21 cellular contexts compared by ENCODE assay signal in the genomic region with DNA sequence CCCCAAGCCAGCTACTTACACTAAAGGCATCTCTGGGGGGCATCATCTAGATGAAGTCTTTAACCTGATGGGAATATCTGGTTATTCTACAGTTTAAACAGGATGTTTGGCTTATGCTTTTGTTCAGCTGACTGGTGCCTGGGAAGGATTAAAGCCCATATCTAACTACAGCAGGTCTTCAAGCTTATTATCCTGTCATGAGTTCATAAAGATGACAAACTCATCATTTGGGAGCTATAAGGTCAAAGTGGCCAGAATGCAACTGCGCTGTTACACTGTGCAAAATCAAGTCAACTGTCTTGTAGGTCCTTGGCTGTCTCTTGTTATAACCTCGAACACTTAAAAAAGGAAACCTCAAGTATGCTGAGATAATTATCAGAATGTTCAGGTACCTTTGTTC. TPM values are rescaled to one million over a fixed set of nuclear protein-coding genes. Genes with fewer than 3 reads are reported as not detected.
"Had no signal": no experiment of that assay in that cellular context is flagged by ENCODE, and none has a peak within 500 bp of the region (broad histone marks: within the 10 kb centered on the region; RNA-seq: fewer than 3 reads in every experiment).

No MANE protein-coding gene starts in this region.

- H3K4me1 Mint-ChIP-seq: neural progenitor cell had no signal

- H3K9me3 ChIP-seq: left ventricle myocardium inferior, lower lobe of right lung, ovary, right atrium auricular region, stomach had no signal

- H3K79me2 ChIP-seq: hepatocyte had no signal

- H3K4me1 ChIP-seq: lower lobe of right lung, neural progenitor cell had no signal

- H3K4me2 ChIP-seq: hepatocyte, neural progenitor cell had no signal

- ATAC-seq: left cardiac atrium; lower lobe of right lung; natural killer cell treated with Interleukin-12 subunit alpha and Interleukin-12 subunit beta and Interleukin-15 and Interleukin-18, amount 100 ng/mL, for 72 hours had no signal

- DNase-seq: dorsolateral prefrontal cortex; effector CD8-positive, alpha-beta T cell; foreskin melanocyte; kidney; left cardiac atrium; left ventricle myocardium inferior; lower lobe of right lung; mesenchymal stem cell; midbrain; nucleus accumbens; ovary; small intestine; stimulated activated CD4-positive, alpha-beta T cell treated with anti-CD3 and anti-CD28 coated beads, Interleukin-12 subunit alpha, Interleukin-12 subunit beta, amount 100 ng/mL, for 4 hours; stimulated activated naive CD4-positive, alpha-beta T cell; stomach had no signal

- H3K9me3 Mint-ChIP-seq: natural killer cell treated with Interleukin-12 subunit alpha and Interleukin-12 subunit beta and Interleukin-15 and Interleukin-18, amount 100 ng/mL, for 72 hours; neural progenitor cell had no signal

- H3K27ac ChIP-seq: dorsolateral prefrontal cortex, hepatocyte, lower lobe of right lung, neural progenitor cell, ovary, right atrium auricular region, stomach had no signal

- H3K4me3 ChIP-seq: dorsolateral prefrontal cortex, hepatocyte, left ventricle myocardium inferior, lower lobe of right lung, neural progenitor cell, ovary, right atrium auricular region, stomach had no signal

- H3K27ac Mint-ChIP-seq: natural killer cell treated with Interleukin-12 subunit alpha and Interleukin-12 subunit beta and Interleukin-15 and Interleukin-18, amount 100 ng/mL, for 72 hours; neural progenitor cell had no signal

- H3K27me3 Mint-ChIP-seq: natural killer cell treated with Interleukin-12 subunit alpha and Interleukin-12 subunit beta and Interleukin-15 and Interleukin-18, amount 100 ng/mL, for 72 hours had no signal

- H3K27me3 ChIP-seq: dorsolateral prefrontal cortex, hepatocyte, neural progenitor cell, ovary, right atrium auricular region, stomach had no signal

- H2AFZ ChIP-seq: hepatocyte, neural progenitor cell had no signal

- H3K36me3 ChIP-seq: ovary had no signal

- H3K36me3 Mint-ChIP-seq: natural killer cell treated with Interleukin-12 subunit alpha and Interleukin-12 subunit beta and Interleukin-15 and Interleukin-18, amount 100 ng/mL, for 72 hours had no signal

- H3K4me3 Mint-ChIP-seq: natural killer cell treated with Interleukin-12 subunit alpha and Interleukin-12 subunit beta and Interleukin-15 and Interleukin-18, amount 100 ng/mL, for 72 hours; neural progenitor cell had no signal

RNA-seq across cellular contexts. Expression of a gene that starts 36.4 kb away (rescaled TPM):
- total RNA-seq: hepatocyte, lower lobe of right lung, posterior vena cava, right atrium auricular region, stomach, urinary bladder had no signal
